ENCODE assay signal across 24 cellular contexts in genomic region chr9:126304946-126305370, GRCh38.
"Had no signal": no experiment of that assay in that cellular context is flagged by ENCODE, and none has a peak within 500 bp of the region (broad histone marks: within the 10 kb centered on the region; RNA-seq: fewer than 3 reads in every experiment).

No MANE protein-coding gene starts in this region.

- H3K4me1 ChIP-seq: left ventricle myocardium inferior, stomach, tibial artery had no signal

- H3K27ac ChIP-seq: left ventricle myocardium inferior, ovary, stomach, suprapubic skin, tibial artery had no signal

- DNase-seq: activated CD4-positive, alpha-beta memory T cell treated with anti-CD3 and anti-CD28 coated beads for 36 hours; activated CD4-positive, alpha-beta T cell treated with anti-CD3 and anti-CD28 coated beads, Interleukin-2, amount 10 ng/mL, durations not matched to agents 24 days and 14 days; activated CD4-positive, CD25-positive, alpha-beta regulatory T cell treated with anti-CD3 and anti-CD28 coated beads, Interleukin-2, amount 50 U/mL, for 72 hours; activated gamma-delta T cell; activated naive CD4-positive, alpha-beta T cell treated with anti-CD3 and anti-CD28 coated beads, Interleukin-2, amount 10 ng/mL, durations not matched to agents 7 days and 5 days; activated naive CD8-positive, alpha-beta T cell treated with anti-CD3 and anti-CD28 coated beads, Interleukin-2, amount 10 ng/mL, durations not matched to agents 7 days and 5 days; activated T-cell treated with anti-CD3 and anti-CD28 coated beads, Interleukin-2, amount 50 U/mL, for 1 hour; amniotic stem cell; central memory CD4-positive, alpha-beta T cell; foreskin fibroblast; hypothalamus; immature natural killer cell; left ventricle myocardium inferior; mesendoderm; ovary; stimulated activated CD4-positive, alpha-beta T cell treated with anti-CD3 and anti-CD28 coated beads, Interleukin-15, amount 100 ng/mL, for 24 hours; stimulated activated CD4-positive, alpha-beta T cell treated with anti-CD3 and anti-CD28 coated beads, Interleukin-2, amount 100 ng/mL, for 24 hours; stimulated activated naive B cell treated with anti-CD40 and anti-IgM and Interleukin-4, amounts not matched to agents 10 μg/mL and 1 μg/mL and 100 μg/mL, for 72 hours; stomach; T-helper 9 cell; tibial artery had no signal

- H3K36me3 ChIP-seq: left ventricle myocardium inferior, ovary, stomach, suprapubic skin, tibial artery had no signal

- H3K27me3 ChIP-seq: ovary, stomach, suprapubic skin had no signal

- H3K9me3 ChIP-seq: left ventricle myocardium inferior, ovary, stomach, suprapubic skin, tibial artery had no signal

- ATAC-seq: esophagus mucosa; stimulated activated naive B cell treated with anti-CD40 and anti-IgM and Interleukin-4, amounts not matched to agents 10 μg/mL and 1 μg/mL and 100 μg/mL, for 72 hours had no signal

- H3K4me3 ChIP-seq: left ventricle myocardium inferior, lung, ovary, stomach, suprapubic skin, tibial artery had no signal
